Comparison of ENCODE assay signal across 21 cellular contexts in the genomic region with DNA sequence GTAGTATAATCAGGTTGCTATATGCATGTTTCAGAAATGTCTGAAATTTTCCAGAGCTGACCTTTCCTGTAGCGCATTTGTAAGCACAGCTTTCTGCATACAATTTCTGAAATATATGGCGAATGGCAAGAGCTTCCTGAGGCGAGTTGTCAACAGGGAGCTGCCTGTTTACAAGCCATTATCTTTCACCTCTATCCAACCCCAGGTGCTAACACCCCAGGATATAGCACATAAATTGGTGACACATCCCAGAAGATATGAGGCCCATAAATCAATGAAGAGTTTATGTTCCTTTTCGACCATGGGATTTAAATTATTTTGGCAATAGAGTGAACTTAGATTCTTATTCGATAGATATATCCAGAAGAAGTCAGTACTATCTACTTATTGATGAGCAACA.
"Had no signal": no experiment of that assay in that cellular context is flagged by ENCODE, and none has a peak within 500 bp of the region (broad histone marks: within the 10 kb centered on the region; RNA-seq: fewer than 3 reads in every experiment).

No MANE protein-coding gene starts in this region.

- H3K79me2 ChIP-seq: parathyroid adenoma had no signal

- H3K9me3 ChIP-seq: gastroesophageal sphincter, left ventricle myocardium inferior, lower lobe of right lung, testis, tibial nerve, upper lobe of right lung, vagina had no signal

- H3K9ac ChIP-seq: parathyroid adenoma had no signal

- H3K27me3 ChIP-seq: gastroesophageal sphincter, testis, tibial nerve, upper lobe of right lung, vagina had no signal

- H3K4me3 ChIP-seq: coronary artery, gastroesophageal sphincter, left ventricle myocardium inferior, lower lobe of right lung, skin epidermis, testis, tibial nerve, upper lobe of right lung, vagina had no signal

- ATAC-seq: gastroesophageal sphincter; lower lobe of right lung; naive thymus-derived CD4-positive, alpha-beta T cell; sciatic nerve; stimulated activated naive B cell treated with anti-CD40 and anti-IgM and Interleukin-4, amounts not matched to agents 10 μg/mL and 1 μg/mL and 100 μg/mL, for 72 hours; stimulated activated naive CD8-positive, alpha-beta T cell treated with anti-CD3 and anti-CD28 coated beads, Interleukin-15, amount 100 ng/mL, for 72 hours; upper lobe of right lung had no signal

- DNase-seq: effector CD4-positive, alpha-beta T cell; endodermal cell; glutamatergic neuron; islet precursor cell; left ventricle myocardium inferior; lower lobe of right lung; naive thymus-derived CD4-positive, alpha-beta T cell; nephron progenitor cell; stimulated activated CD4-positive, alpha-beta T cell treated with anti-CD3 and anti-CD28 coated beads, Interleukin-2, amount 100 ng/mL, for 24 hours; stimulated activated CD4-positive, alpha-beta T cell treated with anti-CD3 and anti-CD28 coated beads, Interleukin-4, amount 100 ng/mL, for 4 hours; stimulated activated naive B cell treated with anti-CD40 and anti-IgM and Interleukin-4, amounts not matched to agents 10 μg/mL and 1 μg/mL and 100 μg/mL, for 72 hours; stimulated activated naive CD8-positive, alpha-beta T cell treated with anti-CD3 and anti-CD28 coated beads, Interleukin-15, amount 100 ng/mL, for 72 hours; testis; upper lobe of right lung had no signal

- H3K4me1 ChIP-seq: gastroesophageal sphincter, left ventricle myocardium inferior, lower lobe of right lung, testis, tibial nerve, upper lobe of right lung, vagina had no signal

- H3K27ac ChIP-seq: coronary artery, gastroesophageal sphincter, left ventricle myocardium inferior, lower lobe of right lung, parathyroid adenoma, skin epidermis, testis, tibial nerve, upper lobe of right lung, vagina had no signal
